Comparison of ENCODE assay signal across 8 cellular contexts in genomic region chr6:14876778-14877613, GRCh38.
A peak's percentile ranks its signal among the peaks of the same experiment; 100 is the strongest.
DNase-seq lines count a peak whose midpoint lies in the region; ATAC-seq and TF ChIP-seq lines count a peak whose summit lies in the region.

No MANE protein-coding gene starts in this region.

- peaks cover 67% of the 10 kb centered on the region for H3K4me1 Mint-ChIP-seq in neural crest cell

- no peaks in the 10 kb centered on the region for H3K9me3 Mint-ChIP-seq in neural crest cell

- peak; percentile 50 for ATAC-seq in HG02840 (IDR thresholded peaks at IDR 0.05; ENCODE audit: low FRiP score, unreplicated experiment)

- DNase-seq in activated CD8-positive, alpha-beta memory T cell treated with anti-CD3 and anti-CD28 coated beads for 24 hours: peak; percentile 66
- no peak for DNase-seq in activated CD8-positive, alpha-beta memory T cell treated with anti-CD3 and anti-CD28 coated beads, Interleukin-2, amount 50 U/mL, for 4 hours
- DNase-seq in RPMI7951 (ENCODE audit: low read depth) (peak; percentile 94), dermis blood vessel endothelial cell (peak; percentile 75), neural crest cell (ENCODE audit: low read depth, low spot score) (no peak), NCI-H526 treated with DMSO at 0.1 percent for 48 hours (lab: John Stamatoyannopoulos, UW) (no peak), UCSD-AML1 (lab: John Stamatoyannopoulos, UW; ENCODE audit: unreplicated experiment) (no peak)

- TF ChIP-seq CTCF in neural crest cell (conservative IDR thresholded peaks at IDR 0.05): no peak

- no peaks in the 10 kb centered on the region for H3K36me3 Mint-ChIP-seq in neural crest cell (ENCODE audit: low read depth)

- H3K4me3 Mint-ChIP-seq in neural crest cell: peak overlapping the region; percentile 25

- peak overlapping the region; percentile 93 for H3K27ac Mint-ChIP-seq in neural crest cell (ENCODE audit: unreplicated experiment)

- H3K27me3 Mint-ChIP-seq in neural crest cell (ENCODE audit: low read depth): no peaks in the 10 kb centered on the region

Comparison
In these comparisons a context has a peak if more than half of its experiments do, and no peak if none do; other contexts are left out.
1. DNase-seq: peak in activated CD8-positive, alpha-beta memory T cell treated with anti-CD3 and anti-CD28 coated beads for 24 hours (single experiment), RPMI7951 (single experiment) and dermis blood vessel endothelial cell (single experiment); none in activated CD8-positive, alpha-beta memory T cell treated with anti-CD3 and anti-CD28 coated beads, Interleukin-2, amount 50 U/mL, for 4 hours (single experiment), neural crest cell (single experiment), NCI-H526 treated with DMSO at 0.1 percent for 48 hours (single experiment) and UCSD-AML1 (single experiment).